ENCODE assay signal across 2 cellular contexts in the genomic region with DNA sequence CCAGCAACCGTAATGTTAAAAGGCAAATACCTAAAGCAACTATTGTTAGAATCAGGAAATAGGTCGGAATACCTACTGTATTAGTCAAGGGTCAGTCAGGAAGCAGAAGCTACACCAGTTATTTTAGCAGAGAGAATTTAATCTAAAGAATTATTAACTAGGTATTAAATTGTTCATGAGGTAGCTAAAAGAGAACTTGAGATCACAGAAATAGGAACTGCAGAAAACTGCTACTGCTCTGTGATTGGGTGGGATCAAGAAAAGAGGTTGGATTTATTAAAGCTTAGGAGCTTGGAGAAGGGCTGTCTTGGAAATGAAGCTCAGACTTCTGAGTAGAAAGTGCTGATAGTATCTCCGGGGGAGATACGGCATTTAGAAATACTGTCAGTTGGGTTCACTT.
TF ChIP-seq lines count a peak whose summit lies in the region.

No MANE protein-coding gene starts in this region.

TF ChIP-seq in A549, 52 proteins besides CTCF, POLR2A, EP300 and RAD21:
- TF ChIP-seq, protein P1, sequence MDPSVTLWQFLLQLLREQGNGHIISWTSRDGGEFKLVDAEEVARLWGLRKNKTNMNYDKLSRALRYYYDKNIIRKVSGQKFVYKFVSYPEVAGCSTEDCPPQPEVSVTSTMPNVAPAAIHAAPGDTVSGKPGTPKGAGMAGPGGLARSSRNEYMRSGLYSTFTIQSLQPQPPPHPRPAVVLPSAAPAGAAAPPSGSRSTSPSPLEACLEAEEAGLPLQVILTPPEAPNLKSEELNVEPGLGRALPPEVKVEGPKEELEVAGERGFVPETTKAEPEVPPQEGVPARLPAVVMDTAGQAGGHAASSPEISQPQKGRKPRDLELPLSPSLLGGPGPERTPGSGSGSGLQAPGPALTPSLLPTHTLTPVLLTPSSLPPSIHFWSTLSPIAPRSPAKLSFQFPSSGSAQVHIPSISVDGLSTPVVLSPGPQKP (IDR thresholded peaks at IDR 0.05; ENCODE audit: low read depth, low read length) = no peak
- no peak for TF ChIP-seq POLR2AphosphoS2 (conservative IDR thresholded peaks at IDR 0.05; ENCODE audit: low read length)
- no peak for TF ChIP-seq MAX (IDR thresholded peaks at IDR 0.05)
- no peak for TF ChIP-seq ATOH8 (CRISPR knock-in tag; IDR thresholded peaks at IDR 0.05; ENCODE audit: low read depth)
- no peak for TF ChIP-seq SMC3 (IDR thresholded peaks at IDR 0.05)
- no peak for TF ChIP-seq FOSB (CRISPR knock-in tag; IDR thresholded peaks at IDR 0.05)
- no peak for TF ChIP-seq CEBPB (IDR thresholded peaks at IDR 0.05)
- TF ChIP-seq, protein P2, sequence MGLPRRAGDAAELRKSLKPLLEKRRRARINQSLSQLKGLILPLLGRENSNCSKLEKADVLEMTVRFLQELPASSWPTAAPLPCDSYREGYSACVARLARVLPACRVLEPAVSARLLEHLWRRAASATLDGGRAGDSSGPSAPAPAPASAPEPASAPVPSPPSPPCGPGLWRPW (IDR thresholded peaks at IDR 0.05) = no peak
- no peak for TF ChIP-seq CHD2 (IDR thresholded peaks at IDR 0.05; ENCODE audit: low read length, partially characterized antibody)
- no peak for TF ChIP-seq TP53 (CRISPR knock-in tag; IDR thresholded peaks at IDR 0.05)
- TF ChIP-seq PBX3 (IDR thresholded peaks at IDR 0.05) = no peak
TF ChIP-seq in A549: peak in this region for 0.

TF ChIP-seq in HCT116, 20 proteins besides CTCF, POLR2A, EP300 and RAD21:
- TF ChIP-seq FOSL1 (IDR thresholded peaks at IDR 0.05; ENCODE audit: low read depth) (peak; percentile 29; the same call in 1 of the 2 replicates), CEBPB (IDR thresholded peaks at IDR 0.05; ENCODE audit: low read depth) (no peak)
TF ChIP-seq in HCT116: peak in this region for 1.
